20 cellular contexts compared by ENCODE assay signal in genomic region chr17:78108726-78109488, GRCh38. TPM values are rescaled to one million over a fixed set of nuclear protein-coding genes. Genes with fewer than 3 reads are reported as not detected.
DNase-seq lines count a peak whose midpoint lies in the region; ATAC-seq and TF ChIP-seq lines count a peak whose summit lies in the region.
"Had no signal": no experiment of that assay in that cellular context is flagged by ENCODE, and none has a peak within 500 bp of the region (broad histone marks: within the 10 kb centered on the region; RNA-seq: fewer than 3 reads in every experiment).

No MANE protein-coding gene starts in this region.

- peaks cover 0 to 44% (median 21%) of the 10 kb centered on the region in 12 donors for H3K4me1 ChIP-seq in heart left ventricle

- peaks cover 18% of the 10 kb centered on the region for H3K36me3 Mint-ChIP-seq in activated naive CD8-positive, alpha-beta T cell treated with anti-CD3 and anti-CD28 coated beads, Interleukin-2, amount 10 ng/mL, durations not matched to agents 7 days and 5 days
- H3K36me3 Mint-ChIP-seq in activated naive CD8-positive, alpha-beta T cell treated with anti-CD3 and anti-CD28 coated beads for 36 hours: peaks cover 11% of the 10 kb centered on the region
- peaks cover 32% of the 10 kb centered on the region for H3K36me3 Mint-ChIP-seq in T-cell
- H3K36me3 Mint-ChIP-seq in stimulated activated memory B cell treated with anti-CD40 and anti-IgM and Interleukin-4, amounts not matched to agents 10 μg/mL and 1 μg/mL and 100 μg/mL, for 72 hours: peaks cover 45% of the 10 kb centered on the region

- no peaks in the 10 kb centered on the region for H3K27me3 ChIP-seq in heart left ventricle

- peak overlapping the region; percentile 30 for H3K27ac Mint-ChIP-seq in activated naive CD8-positive, alpha-beta T cell treated with anti-CD3 and anti-CD28 coated beads, Interleukin-2, amount 10 ng/mL, durations not matched to agents 7 days and 5 days
- no peak overlapping the region for H3K27ac Mint-ChIP-seq in activated naive CD8-positive, alpha-beta T cell treated with anti-CD3 and anti-CD28 coated beads for 36 hours
- peak overlapping the region; percentile 27 to 52 for H3K27ac Mint-ChIP-seq in T-cell
- peak overlapping the region; percentile 64 for H3K27ac Mint-ChIP-seq in stimulated activated memory B cell treated with anti-CD40 and anti-IgM and Interleukin-4, amounts not matched to agents 10 μg/mL and 1 μg/mL and 100 μg/mL, for 72 hours

- H3K4me3 Mint-ChIP-seq in activated naive CD8-positive, alpha-beta T cell treated with anti-CD3 and anti-CD28 coated beads, Interleukin-2, amount 10 ng/mL, durations not matched to agents 7 days and 5 days: no peak overlapping the region
- H3K4me3 Mint-ChIP-seq in activated naive CD8-positive, alpha-beta T cell treated with anti-CD3 and anti-CD28 coated beads for 36 hours: no peak overlapping the region
- H3K4me3 Mint-ChIP-seq in T-cell: no peak overlapping the region
- H3K4me3 Mint-ChIP-seq in stimulated activated memory B cell treated with anti-CD40 and anti-IgM and Interleukin-4, amounts not matched to agents 10 μg/mL and 1 μg/mL and 100 μg/mL, for 72 hours: no peak overlapping the region

- H3K36me3 ChIP-seq in heart left ventricle: peaks cover 0 to 78% (median 45%) of the 10 kb centered on the region in 9 donors

- H3K27me3 Mint-ChIP-seq in activated naive CD8-positive, alpha-beta T cell treated with anti-CD3 and anti-CD28 coated beads, Interleukin-2, amount 10 ng/mL, durations not matched to agents 7 days and 5 days: no peaks in the 10 kb centered on the region
- H3K27me3 Mint-ChIP-seq in activated naive CD8-positive, alpha-beta T cell treated with anti-CD3 and anti-CD28 coated beads for 36 hours: no peaks in the 10 kb centered on the region
- no peaks in the 10 kb centered on the region for H3K27me3 Mint-ChIP-seq in T-cell
- no peaks in the 10 kb centered on the region for H3K27me3 Mint-ChIP-seq in stimulated activated memory B cell treated with anti-CD40 and anti-IgM and Interleukin-4, amounts not matched to agents 10 μg/mL and 1 μg/mL and 100 μg/mL, for 72 hours
- H3K27me3 Mint-ChIP-seq: naive B cell had no signal

- POLR2A ChIA-PET in activated naive CD8-positive, alpha-beta T cell treated with anti-CD3 and anti-CD28 coated beads, Interleukin-2, amount 10 ng/mL, durations not matched to agents 7 days and 5 days (lab: Charles Lee): interaction anchor here (1.5 to 7.8 kb wide), 3 partner anchors 19 to 31 kb away, joined by 3 to 77 read pairs (median 8); partner anchors contain the start of genes TMC6 and TMC8
- POLR2A ChIA-PET in T-cell (lab: Charles Lee): interaction anchor here in 1 of 2 donors (0.6 kb wide), 1 partner anchor 644 kb away, joined by 3 read pairs; no protein-coding TSS in a partner anchor

- H3K4me3 ChIP-seq in heart left ventricle: no peak overlapping the region
- H3K4me3 ChIP-seq: lower lobe of right lung had no signal

- H3K27ac ChIP-seq in heart left ventricle: peak overlapping the region in 6 of 12 donors; percentile 20 to 51 (median 32)
- H3K27ac ChIP-seq: lower lobe of right lung had no signal

- TF ChIP-seq POLR2A in heart left ventricle (IDR thresholded peaks at IDR 0.05): no peak

- no peak for TF ChIP-seq CTCF in heart left ventricle (IDR thresholded peaks at IDR 0.05)

- H3K9me3 Mint-ChIP-seq in activated naive CD8-positive, alpha-beta T cell treated with anti-CD3 and anti-CD28 coated beads, Interleukin-2, amount 10 ng/mL, durations not matched to agents 7 days and 5 days: no peaks in the 10 kb centered on the region
- no peaks in the 10 kb centered on the region for H3K9me3 Mint-ChIP-seq in activated naive CD8-positive, alpha-beta T cell treated with anti-CD3 and anti-CD28 coated beads for 36 hours
- H3K9me3 Mint-ChIP-seq in T-cell: no peaks in the 10 kb centered on the region
- H3K9me3 Mint-ChIP-seq in stimulated activated memory B cell treated with anti-CD40 and anti-IgM and Interleukin-4, amounts not matched to agents 10 μg/mL and 1 μg/mL and 100 μg/mL, for 72 hours: no peaks in the 10 kb centered on the region
- H3K9me3 Mint-ChIP-seq: naive B cell had no signal

- CTCF ChIA-PET in T-cell (lab: Charles Lee): no interaction called here

- intact Hi-C loops in heart left ventricle (cut with DNase I): no loop called here

- no peaks in the 10 kb centered on the region for H3K9me3 ChIP-seq in heart left ventricle
- H3K9me3 ChIP-seq: Caco-2, lower lobe of right lung had no signal

- DNase-seq in activated naive CD8-positive, alpha-beta T cell treated with anti-CD3 and anti-CD28 coated beads, Interleukin-2, amount 10 ng/mL, durations not matched to agents 7 days and 5 days: no peak
- DNase-seq in activated naive CD8-positive, alpha-beta T cell treated with anti-CD3 and anti-CD28 coated beads for 36 hours: no peak
- DNase-seq in T-cell (no peak), heart left ventricle (peak in 2 of 5 donors; percentile 62), DMS53 treated with DMSO at 0.1 percent for 48 hours (lab: John Stamatoyannopoulos, UW; ENCODE audit: unreplicated experiment) (no peak), NCI-H1694 treated with DMSO at 0.1 percent for 48 hours (lab: John Stamatoyannopoulos, UW) (no peak), NCI-H1092 (lab: John Stamatoyannopoulos, UW) (no peak)
- DNase-seq: Caco-2, lower lobe of right lung, naive B cell, NCI-H1694, NCI-H345 had no signal

- 54 to 68% (median 65%) methylated on average over 18 of the region's 18 CpGs for WGBS in heart left ventricle, 4 donors

- no peak for ATAC-seq in activated naive CD8-positive, alpha-beta T cell treated with anti-CD3 and anti-CD28 coated beads, Interleukin-2, amount 10 ng/mL, durations not matched to agents 7 days and 5 days (ENCODE audit: low read depth)
- no peak for ATAC-seq in T-cell (replicated peaks in 1 of 4)
- ATAC-seq in heart left ventricle: peak; percentile 16 to 27 (median 23)
- no peak for ATAC-seq in stimulated activated memory B cell treated with anti-CD40 and anti-IgM and Interleukin-4, amounts not matched to agents 10 μg/mL and 1 μg/mL and 100 μg/mL, for 72 hours
- ATAC-seq: activated CD4-positive, CD25-positive, alpha-beta regulatory T cell treated with anti-CD3 and anti-CD28 coated beads, Interleukin-2, amount 50 U/mL, for 24 hours; lower lobe of right lung had no signal

- peaks cover 17% of the 10 kb centered on the region for H3K4me1 Mint-ChIP-seq in activated naive CD8-positive, alpha-beta T cell treated with anti-CD3 and anti-CD28 coated beads, Interleukin-2, amount 10 ng/mL, durations not matched to agents 7 days and 5 days
- peaks cover 31% of the 10 kb centered on the region for H3K4me1 Mint-ChIP-seq in activated naive CD8-positive, alpha-beta T cell treated with anti-CD3 and anti-CD28 coated beads for 36 hours
- peaks cover 30 to 38% (median 37%) of the 10 kb centered on the region in 3 donors for H3K4me1 Mint-ChIP-seq in T-cell
- H3K4me1 Mint-ChIP-seq in stimulated activated memory B cell treated with anti-CD40 and anti-IgM and Interleukin-4, amounts not matched to agents 10 μg/mL and 1 μg/mL and 100 μg/mL, for 72 hours: peaks cover 42% of the 10 kb centered on the region

RNA-seq across cellular contexts. Expression of gene TMC6, which starts 19.6 kb away (rescaled TPM):
- 100 to 1,000 TPM; 638 to 646 TPM for total RNA-seq in activated naive CD8-positive, alpha-beta T cell treated with anti-CD3 and anti-CD28 coated beads, Interleukin-2, amount 10 ng/mL, durations not matched to agents 7 days and 5 days
- 100 to 1,000 TPM; 119 to 125 TPM for total RNA-seq in activated naive CD8-positive, alpha-beta T cell treated with anti-CD3 and anti-CD28 coated beads for 36 hours
- total RNA-seq in T-cell (100 to 1,000 TPM; 616 to 847 (median 698) TPM), heart left ventricle (100 to 1,000 TPM in 1 of 9 donors, 10 to 100 TPM in 8; 41.5 to 139 (median 71.4) TPM)
- polyA plus RNA-seq in heart left ventricle: 10 to 100 TPM; 31.2 to 50.1 TPM

RNA-seq across cellular contexts. Expression of gene TMC8, which starts 21.7 kb away (rescaled TPM):
- 100 to 1,000 TPM; 336 to 340 TPM for total RNA-seq in activated naive CD8-positive, alpha-beta T cell treated with anti-CD3 and anti-CD28 coated beads, Interleukin-2, amount 10 ng/mL, durations not matched to agents 7 days and 5 days
- 100 to 1,000 TPM; 133 to 136 TPM for total RNA-seq in activated naive CD8-positive, alpha-beta T cell treated with anti-CD3 and anti-CD28 coated beads for 36 hours
- total RNA-seq in T-cell (100 to 1,000 TPM; 301 to 631 (median 431) TPM), heart left ventricle (10 to 100 TPM in 1 of 9 donors, 1 to 10 TPM in 5, under 1 TPM in 3; 0.81 to 21.6 (median 1.1) TPM)
- 1 to 10 TPM; 1.2 to 1.8 TPM for polyA plus RNA-seq in heart left ventricle
- total RNA-seq: Caco-2, MCF 10A had no signal

RNA-seq across cellular contexts. Expression of gene C17orf99, which starts 37.3 kb away (rescaled TPM):
- not detected for total RNA-seq in activated naive CD8-positive, alpha-beta T cell treated with anti-CD3 and anti-CD28 coated beads, Interleukin-2, amount 10 ng/mL, durations not matched to agents 7 days and 5 days
- total RNA-seq in activated naive CD8-positive, alpha-beta T cell treated with anti-CD3 and anti-CD28 coated beads for 36 hours: not detected
- under 1 TPM in 1 of 5 donors, not detected in 4; 0.73 TPM for total RNA-seq in T-cell
- total RNA-seq in heart left ventricle: not detected
- polyA plus RNA-seq in heart left ventricle: not detected
- total RNA-seq: Caco-2; endothelial cell of umbilical vein; H7; lower lobe of right lung; MCF 10A; pulmonary artery endothelial cell; T-helper 2 cell treated with Interferon-gamma antibody and Interleukin-4, amounts not matched to agents 100 ng/mL and 5 ng/mL, for 36 hours had no signal
- polyA plus RNA-seq: adipose tissue, endothelial cell of umbilical vein had no signal

RNA-seq across cellular contexts. Expression of gene SYNGR2, which starts 59.5 kb away (rescaled TPM):
- total RNA-seq in activated naive CD8-positive, alpha-beta T cell treated with anti-CD3 and anti-CD28 coated beads, Interleukin-2, amount 10 ng/mL, durations not matched to agents 7 days and 5 days: 10 to 100 TPM; 43.2 to 50.5 TPM
- 100 to 1,000 TPM; 126 to 127 TPM for total RNA-seq in activated naive CD8-positive, alpha-beta T cell treated with anti-CD3 and anti-CD28 coated beads for 36 hours
- total RNA-seq in T-cell (10 to 100 TPM; 56.0 to 86.3 (median 74.6) TPM), heart left ventricle (100 to 1,000 TPM in 7 of 9 donors, 10 to 100 TPM in 2; 99.5 to 268 (median 135) TPM)
- polyA plus RNA-seq in heart left ventricle: 100 to 1,000 TPM; 104 to 174 TPM

Comparison
In these comparisons a context has a peak if more than half of its experiments do, and no peak if none do; other contexts are left out.
1. RNA of gene TMC6, which starts 19.6 kb away (total RNA-seq): 616 to 847 TPM in T-cell and 638 to 646 TPM in activated naive CD8-positive, alpha-beta T cell treated with anti-CD3 and anti-CD28 coated beads, Interleukin-2, amount 10 ng/mL, durations not matched to agents 7 days and 5 days; 119 to 125 TPM in activated naive CD8-positive, alpha-beta T cell treated with anti-CD3 and anti-CD28 coated beads for 36 hours and 41.5 to 139 TPM in heart left ventricle; every median in the first group is over 4 times any median in the second.
2. ATAC-seq: peak in heart left ventricle (4 of 4); none in activated naive CD8-positive, alpha-beta T cell treated with anti-CD3 and anti-CD28 coated beads, Interleukin-2, amount 10 ng/mL, durations not matched to agents 7 days and 5 days (single experiment), T-cell (0 of 4) and stimulated activated memory B cell treated with anti-CD40 and anti-IgM and Interleukin-4, amounts not matched to agents 10 μg/mL and 1 μg/mL and 100 μg/mL, for 72 hours (single experiment).
3. RNA of gene TMC8, which starts 21.7 kb away (total RNA-seq): 301 to 631 TPM in T-cell, 336 to 340 TPM in activated naive CD8-positive, alpha-beta T cell treated with anti-CD3 and anti-CD28 coated beads, Interleukin-2, amount 10 ng/mL, durations not matched to agents 7 days and 5 days and 133 to 136 TPM in activated naive CD8-positive, alpha-beta T cell treated with anti-CD3 and anti-CD28 coated beads for 36 hours; 0.81 to 21.6 TPM in heart left ventricle; every median in the first group is over 4 times any median in the second.